In the genomic region with DNA sequence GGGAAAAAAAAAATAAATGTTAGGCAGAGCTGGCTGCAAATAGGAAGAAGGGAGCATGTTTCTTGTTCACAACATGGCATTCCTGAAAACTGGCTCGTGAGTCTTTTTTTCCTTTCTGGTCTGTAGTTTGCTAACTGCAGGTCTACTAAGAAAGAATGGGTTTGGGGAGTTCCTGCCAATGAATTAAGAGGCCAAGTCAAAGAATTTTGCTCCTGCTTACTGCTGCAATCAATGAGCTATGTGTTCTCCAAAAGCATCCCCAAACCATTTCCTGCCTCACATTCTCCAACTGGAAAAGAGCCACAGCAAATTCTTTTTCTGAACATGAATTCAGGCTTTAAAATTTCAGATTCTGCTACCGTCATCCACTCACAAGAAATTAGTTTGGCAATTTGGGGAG, we compare ENCODE assay signal across 24 cellular contexts.
"Had no signal": no experiment of that assay in that cellular context is flagged by ENCODE, and none has a peak within 500 bp of the region (broad histone marks: within the 10 kb centered on the region; RNA-seq: fewer than 3 reads in every experiment).

No MANE protein-coding gene starts in this region.

- H3K9me3 Mint-ChIP-seq: activated CD4-positive, alpha-beta T cell treated with anti-CD3 and anti-CD28 coated beads, Interleukin-2, amount 10 ng/mL, durations not matched to agents 7 days and 5 days; activated naive CD8-positive, alpha-beta T cell treated with anti-CD3 and anti-CD28 coated beads, Interleukin-2, amount 10 ng/mL, durations not matched to agents 7 days and 5 days; activated T-cell treated with anti-CD3 and anti-CD28 coated beads, Interleukin-2, amount 50 U/mL, for 24 hours; activated T-helper 2 cell treated with anti-CD3 and anti-CD28 coated beads, Interferon-gamma antibody, Interleukin-2, Interleukin-4, amounts not matched to agents 10 μg/mL and 5 μg/mL and 100 μg/mL, durations not matched to agents 14 hours and 24 hours and 36 hours; central memory CD8-positive, alpha-beta T cell had no signal

- H3K27me3 Mint-ChIP-seq: activated CD4-positive, alpha-beta T cell treated with anti-CD3 and anti-CD28 coated beads, Interleukin-2, amount 10 ng/mL, durations not matched to agents 7 days and 5 days; activated naive CD8-positive, alpha-beta T cell treated with anti-CD3 and anti-CD28 coated beads, Interleukin-2, amount 10 ng/mL, durations not matched to agents 7 days and 5 days had no signal

- H3K9me3 ChIP-seq: esophagus muscularis mucosa, gastrocnemius medialis, heart left ventricle, left lung, tibial nerve had no signal

- DNase-seq: activated CD4-positive, alpha-beta T cell treated with anti-CD3 and anti-CD28 coated beads, Interleukin-2, amount 10 ng/mL, durations not matched to agents 7 days and 5 days; activated CD8-positive, alpha-beta T cell treated with anti-CD3 and anti-CD28 coated beads, Interleukin-2, amount 10 ng/mL, durations not matched to agents 7 days and 5 days; activated naive CD4-positive, alpha-beta T cell treated with Interleukin-2 at 50 U/mL for 16 hours; activated naive CD8-positive, alpha-beta T cell treated with anti-CD3 and anti-CD28 coated beads, Interleukin-2, amount 10 ng/mL, durations not matched to agents 7 days and 5 days; activated T-cell treated with anti-CD3 and anti-CD28 coated beads, Interleukin-2, amount 50 U/mL, for 24 hours; amygdala; effector CD8-positive, alpha-beta T cell; gastrocnemius medialis; heart left ventricle; left lung; midbrain; nephron progenitor cell; nucleus accumbens; retina; stimulated activated CD4-positive, alpha-beta T cell treated with anti-CD3 and anti-CD28 coated beads, Interleukin-12 subunit alpha, Interleukin-12 subunit beta, amount 100 ng/mL, for 4 hours; stimulated activated CD4-positive, alpha-beta T cell treated with anti-CD3 and anti-CD28 coated beads, Interleukin-1b, Interleukin-23, amount 100 ng/mL, for 48 hours; stimulated activated CD8-positive, alpha-beta memory T cell treated with anti-CD3 and anti-CD28 coated beads, Interleukin-4, amount 100 ng/mL, for 48 hours; stimulated activated naive CD8-positive, alpha-beta T cell treated with anti-CD3 and anti-CD28 coated beads, Interleukin-15, Interleukin-2, amounts not matched to agents 100 U/mL and 50 U/mL, for 24 hours; T-helper 1 cell; T1000 had no signal

- H3K36me3 Mint-ChIP-seq: activated naive CD8-positive, alpha-beta T cell treated with anti-CD3 and anti-CD28 coated beads, Interleukin-2, amount 10 ng/mL, durations not matched to agents 7 days and 5 days had no signal

- ATAC-seq: activated CD8-positive, alpha-beta T cell treated with anti-CD3 and anti-CD28 coated beads, Interleukin-2, amount 10 ng/mL, durations not matched to agents 7 days and 5 days; gastrocnemius medialis; heart left ventricle; left lung; stimulated activated naive CD8-positive, alpha-beta T cell treated with anti-CD3 and anti-CD28 coated beads, Interleukin-15, Interleukin-2, amounts not matched to agents 100 U/mL and 50 U/mL, for 24 hours had no signal

- H3K27me3 ChIP-seq: esophagus muscularis mucosa, gastrocnemius medialis, heart left ventricle, left lung, tibial nerve had no signal

- H3K4me3 ChIP-seq: esophagus muscularis mucosa, gastrocnemius medialis, heart left ventricle, left lung, tibial nerve had no signal

- H3K4me1 Mint-ChIP-seq: activated CD4-positive, alpha-beta T cell treated with anti-CD3 and anti-CD28 coated beads, Interleukin-2, amount 10 ng/mL, durations not matched to agents 7 days and 5 days; activated naive CD8-positive, alpha-beta T cell treated with anti-CD3 and anti-CD28 coated beads, Interleukin-2, amount 10 ng/mL, durations not matched to agents 7 days and 5 days had no signal

- H3K27ac ChIP-seq: esophagus muscularis mucosa, gastrocnemius medialis, heart left ventricle, left lung, tibial nerve had no signal

- H3K27ac Mint-ChIP-seq: activated CD4-positive, alpha-beta T cell treated with anti-CD3 and anti-CD28 coated beads, Interleukin-2, amount 10 ng/mL, durations not matched to agents 7 days and 5 days; activated CD8-positive, alpha-beta T cell treated with anti-CD3 and anti-CD28 coated beads, Interleukin-2, amount 10 ng/mL, durations not matched to agents 7 days and 5 days; activated naive CD8-positive, alpha-beta T cell treated with anti-CD3 and anti-CD28 coated beads, Interleukin-2, amount 10 ng/mL, durations not matched to agents 7 days and 5 days; activated T-cell treated with anti-CD3 and anti-CD28 coated beads, Interleukin-2, amount 50 U/mL, for 24 hours; activated T-helper 2 cell treated with anti-CD3 and anti-CD28 coated beads, Interferon-gamma antibody, Interleukin-2, Interleukin-4, amounts not matched to agents 10 μg/mL and 5 μg/mL and 100 μg/mL, durations not matched to agents 14 hours and 24 hours and 36 hours had no signal

- H3K4me3 Mint-ChIP-seq: activated CD4-positive, alpha-beta T cell treated with anti-CD3 and anti-CD28 coated beads, Interleukin-2, amount 10 ng/mL, durations not matched to agents 7 days and 5 days; activated CD8-positive, alpha-beta T cell treated with anti-CD3 and anti-CD28 coated beads, Interleukin-2, amount 10 ng/mL, durations not matched to agents 7 days and 5 days; activated naive CD8-positive, alpha-beta T cell treated with anti-CD3 and anti-CD28 coated beads, Interleukin-2, amount 10 ng/mL, durations not matched to agents 7 days and 5 days; activated T-cell treated with anti-CD3 and anti-CD28 coated beads, Interleukin-2, amount 50 U/mL, for 24 hours; central memory CD8-positive, alpha-beta T cell; nephron progenitor cell had no signal

- H3K36me3 ChIP-seq: esophagus muscularis mucosa, gastrocnemius medialis, heart left ventricle, left lung, tibial nerve had no signal

- H3K4me1 ChIP-seq: esophagus muscularis mucosa, gastrocnemius medialis, left lung, tibial nerve had no signal
